In the genomic region with DNA sequence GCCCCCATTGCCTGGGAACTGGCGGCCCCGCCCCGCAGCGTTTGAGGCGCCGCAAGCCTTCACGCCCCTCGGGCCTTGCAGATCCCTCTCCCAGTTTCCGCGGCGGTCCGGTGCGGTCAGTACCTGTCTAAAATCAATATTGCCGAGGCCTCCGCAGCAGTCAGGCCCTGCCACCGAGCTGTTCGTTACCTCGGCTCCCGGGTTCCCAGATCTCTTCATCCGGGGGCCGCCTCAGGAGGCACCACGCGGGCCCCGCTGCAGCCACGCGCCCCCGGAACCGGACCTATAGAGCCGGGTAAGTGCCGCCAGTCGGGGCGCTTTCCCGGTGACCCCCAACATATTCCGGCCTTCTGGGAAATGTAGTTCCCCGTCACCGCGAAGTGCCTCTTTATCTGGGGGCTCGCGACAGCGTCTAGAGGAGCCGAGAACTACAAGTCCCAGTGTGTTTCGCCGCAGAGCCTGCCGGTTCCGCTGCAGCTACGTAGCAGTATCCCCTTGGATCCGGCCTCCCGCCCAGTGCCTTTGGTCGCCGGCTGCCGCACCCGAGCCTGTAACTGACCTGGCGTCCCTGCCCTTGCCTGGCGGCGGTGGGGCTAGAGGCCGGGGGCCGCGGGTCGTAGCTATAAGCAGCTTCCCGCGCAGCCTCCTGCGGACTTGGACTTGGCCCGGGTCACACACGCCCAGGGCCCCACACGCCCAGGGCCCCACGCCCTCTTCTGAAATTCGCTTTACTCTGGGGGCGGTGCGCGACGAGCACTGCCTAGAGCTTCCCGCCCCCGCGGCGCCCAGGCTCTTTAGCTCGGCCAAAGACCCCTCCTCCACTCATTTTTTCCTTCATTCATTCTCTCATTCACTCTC, we compare ENCODE assay signal across 1 cellular context.
A peak's percentile ranks its signal among the peaks of the same experiment; 100 is the strongest.
TF ChIP-seq lines count a peak whose summit lies in the region.

A gene with protein sequence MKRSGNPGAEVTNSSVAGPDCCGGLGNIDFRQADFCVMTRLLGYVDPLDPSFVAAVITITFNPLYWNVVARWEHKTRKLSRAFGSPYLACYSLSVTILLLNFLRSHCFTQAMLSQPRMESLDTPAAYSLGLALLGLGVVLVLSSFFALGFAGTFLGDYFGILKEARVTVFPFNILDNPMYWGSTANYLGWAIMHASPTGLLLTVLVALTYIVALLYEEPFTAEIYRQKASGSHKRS (minus strand): TSS at position 301 of the 858 bp plus-strand sequence. CDS start 82 bp downstream, at position 219.

TF ChIP-seq in HepG2, 621 proteins besides CTCF, POLR2A, EP300 and RAD21 (continued from another document and continues in another):
- TF ChIP-seq, protein P1, sequence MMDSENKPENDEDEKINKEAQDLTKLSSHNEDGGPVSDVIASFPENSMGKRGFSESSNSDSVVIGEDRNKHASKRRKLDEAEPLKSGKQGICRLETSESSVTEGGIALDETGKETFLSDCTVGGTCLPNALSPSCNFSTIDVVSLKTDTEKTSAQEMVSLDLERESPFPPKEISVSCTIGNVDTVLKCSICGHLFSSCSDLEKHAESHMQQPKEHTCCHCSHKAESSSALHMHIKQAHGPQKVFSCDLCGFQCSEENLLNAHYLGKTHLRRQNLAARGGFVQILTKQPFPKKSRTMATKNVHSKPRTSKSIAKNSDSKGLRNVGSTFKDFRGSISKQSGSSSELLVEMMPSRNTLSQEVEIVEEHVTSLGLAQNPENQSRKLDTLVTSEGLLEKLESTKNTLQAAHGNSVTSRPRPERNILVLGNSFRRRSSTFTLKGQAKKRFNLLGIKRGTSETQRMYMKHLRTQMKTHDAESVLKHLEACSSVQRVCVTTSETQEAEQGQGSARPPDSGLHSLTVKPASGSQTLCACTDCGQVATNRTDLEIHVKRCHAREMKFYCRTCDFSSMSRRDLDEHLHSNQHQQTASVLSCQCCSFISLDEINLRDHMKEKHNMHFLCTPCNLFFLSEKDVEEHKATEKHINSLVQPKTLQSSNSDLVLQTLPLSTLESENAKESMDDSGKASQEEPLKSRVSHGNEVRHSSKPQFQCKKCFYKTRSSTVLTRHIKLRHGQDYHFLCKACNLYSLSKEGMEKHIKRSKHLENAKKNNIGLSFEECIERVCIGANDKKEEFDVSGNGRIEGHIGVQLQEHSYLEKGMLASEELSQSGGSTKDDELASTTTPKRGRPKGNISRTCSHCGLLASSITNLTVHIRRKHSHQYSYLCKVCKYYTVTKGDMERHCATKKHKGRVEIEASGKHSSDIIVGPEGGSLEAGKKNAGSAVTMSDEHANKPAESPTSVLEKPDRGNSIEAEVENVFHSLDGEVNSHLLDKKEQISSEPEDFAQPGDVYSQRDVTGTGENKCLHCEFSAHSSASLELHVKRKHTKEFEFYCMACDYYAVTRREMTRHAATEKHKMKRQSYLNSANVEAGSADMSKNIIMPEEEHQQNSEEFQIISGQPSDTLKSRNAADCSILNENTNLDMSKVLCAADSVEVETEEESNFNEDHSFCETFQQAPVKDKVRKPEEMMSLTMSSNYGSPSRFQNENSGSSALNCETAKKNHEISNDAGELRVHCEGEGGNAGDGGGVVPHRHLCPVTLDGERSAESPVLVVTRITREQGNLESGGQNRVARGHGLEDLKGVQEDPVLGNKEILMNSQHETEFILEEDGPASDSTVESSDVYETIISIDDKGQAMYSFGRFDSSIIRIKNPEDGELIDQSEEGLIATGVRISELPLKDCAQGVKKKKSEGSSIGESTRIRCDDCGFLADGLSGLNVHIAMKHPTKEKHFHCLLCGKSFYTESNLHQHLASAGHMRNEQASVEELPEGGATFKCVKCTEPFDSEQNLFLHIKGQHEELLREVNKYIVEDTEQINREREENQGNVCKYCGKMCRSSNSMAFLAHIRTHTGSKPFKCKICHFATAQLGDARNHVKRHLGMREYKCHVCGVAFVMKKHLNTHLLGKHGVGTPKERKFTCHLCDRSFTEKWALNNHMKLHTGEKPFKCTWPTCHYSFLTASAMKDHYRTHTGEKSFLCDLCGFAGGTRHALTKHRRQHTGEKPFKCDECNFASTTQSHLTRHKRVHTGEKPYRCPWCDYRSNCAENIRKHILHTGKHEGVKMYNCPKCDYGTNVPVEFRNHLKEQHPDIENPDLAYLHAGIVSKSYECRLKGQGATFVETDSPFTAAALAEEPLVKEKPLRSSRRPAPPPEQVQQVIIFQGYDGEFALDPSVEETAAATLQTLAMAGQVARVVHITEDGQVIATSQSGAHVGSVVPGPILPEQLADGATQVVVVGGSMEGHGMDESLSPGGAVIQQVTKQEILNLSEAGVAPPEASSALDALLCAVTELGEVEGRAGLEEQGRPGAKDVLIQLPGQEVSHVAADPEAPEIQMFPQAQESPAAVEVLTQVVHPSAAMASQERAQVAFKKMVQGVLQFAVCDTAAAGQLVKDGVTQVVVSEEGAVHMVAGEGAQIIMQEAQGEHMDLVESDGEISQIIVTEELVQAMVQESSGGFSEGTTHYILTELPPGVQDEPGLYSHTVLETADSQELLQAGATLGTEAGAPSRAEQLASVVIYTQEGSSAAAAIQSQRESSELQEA (CRISPR knock-in tag; IDR thresholded peaks at IDR 0.05; ENCODE audit: not compliant biosample characterization): no peak
- TF ChIP-seq HNRNPH1 (optimal IDR thresholded peaks at IDR 0.05; ENCODE audit: low read depth, low read length) (no peak), ZNF672 (CRISPR knock-in tag; IDR thresholded peaks at IDR 0.05) (no peak), RARA (CRISPR knock-in tag; IDR thresholded peaks at IDR 0.05) (peak; percentile 23; the same call in 1 of the 2 replicates), PCBP2 (optimal IDR thresholded peaks at IDR 0.05; ENCODE audit: low read depth, low read length, poor library complexity, severe bottlenecking) (no peak), ZNF326 (CRISPR knock-in tag; IDR thresholded peaks at IDR 0.05; ENCODE audit: borderline replicate concordance) (no peak), MBNL3 (CRISPR knock-in tag; conservative IDR thresholded peaks at IDR 0.05) (no peak), ZNF3 (CRISPR knock-in tag; IDR thresholded peaks at IDR 0.05) (no peak), ZNF333 (CRISPR knock-in tag; IDR thresholded peaks at IDR 0.05; ENCODE audit: borderline replicate concordance) (peak; percentile 87; the same call in 1 of the 2 replicates), ZNF234 (CRISPR knock-in tag; conservative IDR thresholded peaks at IDR 0.05) (peak; percentile 72; the same call in 1 of the 2 replicates), NAIF1 (CRISPR knock-in tag; IDR thresholded peaks at IDR 0.05; ENCODE audit: borderline replicate concordance) (peak; percentile 84; the same call in 1 of the 2 replicates), ARID2 (CRISPR knock-in tag; IDR thresholded peaks at IDR 0.05; ENCODE audit: borderline replicate concordance) (no peak), GABPB1 (CRISPR knock-in tag; IDR thresholded peaks at IDR 0.05) (peak; percentile 98), ZMYM3 (CRISPR knock-in tag; IDR thresholded peaks at IDR 0.05) (peak; percentile 54; the same call in 1 of the 2 replicates), ZNF543 (CRISPR knock-in tag; IDR thresholded peaks at IDR 0.05) (peak; percentile 46), GPN1 (CRISPR knock-in tag; IDR thresholded peaks at IDR 0.05; ENCODE audit: borderline replicate concordance) (no peak), NR2C2 (CRISPR knock-in tag; IDR thresholded peaks at IDR 0.05; ENCODE audit: borderline replicate concordance) (peak; percentile 91), ARNT (IDR thresholded peaks at IDR 0.05) (no peak), GLI4 (CRISPR knock-in tag; IDR thresholded peaks at IDR 0.05; ENCODE audit: borderline replicate concordance) (peak; percentile 11; the same call in 1 of the 2 replicates)
- TF ChIP-seq, protein P2, sequence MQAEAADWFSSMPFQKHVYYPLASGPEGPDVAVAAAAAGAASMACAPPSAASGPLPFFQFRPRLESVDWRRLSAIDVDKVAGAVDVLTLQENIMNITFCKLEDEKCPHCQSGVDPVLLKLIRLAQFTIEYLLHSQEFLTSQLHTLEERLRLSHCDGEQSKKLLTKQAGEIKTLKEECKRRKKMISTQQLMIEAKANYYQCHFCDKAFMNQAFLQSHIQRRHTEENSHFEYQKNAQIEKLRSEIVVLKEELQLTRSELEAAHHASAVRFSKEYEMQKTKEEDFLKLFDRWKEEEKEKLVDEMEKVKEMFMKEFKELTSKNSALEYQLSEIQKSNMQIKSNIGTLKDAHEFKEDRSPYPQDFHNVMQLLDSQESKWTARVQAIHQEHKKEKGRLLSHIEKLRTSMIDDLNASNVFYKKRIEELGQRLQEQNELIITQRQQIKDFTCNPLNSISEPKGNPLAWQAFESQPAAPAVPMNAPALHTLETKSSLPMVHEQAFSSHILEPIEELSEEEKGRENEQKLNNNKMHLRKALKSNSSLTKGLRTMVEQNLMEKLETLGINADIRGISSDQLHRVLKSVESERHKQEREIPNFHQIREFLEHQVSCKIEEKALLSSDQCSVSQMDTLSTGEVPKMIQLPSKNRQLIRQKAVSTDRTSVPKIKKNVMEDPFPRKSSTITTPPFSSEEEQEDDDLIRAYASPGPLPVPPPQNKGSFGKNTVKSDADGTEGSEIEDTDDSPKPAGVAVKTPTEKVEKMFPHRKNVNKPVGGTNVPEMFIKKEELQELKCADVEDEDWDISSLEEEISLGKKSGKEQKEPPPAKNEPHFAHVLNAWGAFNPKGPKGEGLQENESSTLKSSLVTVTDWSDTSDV (CRISPR knock-in tag; IDR thresholded peaks at IDR 0.05): no peak
- TF ChIP-seq, protein P3, sequence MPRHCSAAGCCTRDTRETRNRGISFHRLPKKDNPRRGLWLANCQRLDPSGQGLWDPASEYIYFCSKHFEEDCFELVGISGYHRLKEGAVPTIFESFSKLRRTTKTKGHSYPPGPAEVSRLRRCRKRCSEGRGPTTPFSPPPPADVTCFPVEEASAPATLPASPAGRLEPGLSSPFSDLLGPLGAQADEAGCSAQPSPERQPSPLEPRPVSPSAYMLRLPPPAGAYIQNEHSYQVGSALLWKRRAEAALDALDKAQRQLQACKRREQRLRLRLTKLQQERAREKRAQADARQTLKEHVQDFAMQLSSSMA (CRISPR knock-in tag; IDR thresholded peaks at IDR 0.05): no peak
- TF ChIP-seq, protein P4, sequence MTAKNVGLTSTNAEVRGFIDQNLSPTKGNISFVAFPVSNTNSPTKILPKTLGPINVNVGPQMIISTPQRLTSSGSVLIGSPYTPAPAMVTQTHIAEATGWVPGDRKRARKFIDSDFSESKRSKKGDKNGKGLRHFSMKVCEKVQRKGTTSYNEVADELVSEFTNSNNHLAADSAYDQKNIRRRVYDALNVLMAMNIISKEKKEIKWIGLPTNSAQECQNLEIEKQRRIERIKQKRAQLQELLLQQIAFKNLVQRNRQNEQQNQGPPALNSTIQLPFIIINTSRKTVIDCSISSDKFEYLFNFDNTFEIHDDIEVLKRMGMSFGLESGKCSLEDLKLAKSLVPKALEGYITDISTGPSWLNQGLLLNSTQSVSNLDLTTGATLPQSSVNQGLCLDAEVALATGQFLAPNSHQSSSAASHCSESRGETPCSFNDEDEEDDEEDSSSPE (CRISPR knock-in tag; IDR thresholded peaks at IDR 0.05): peak; percentile 79
- TF ChIP-seq, protein P5, sequence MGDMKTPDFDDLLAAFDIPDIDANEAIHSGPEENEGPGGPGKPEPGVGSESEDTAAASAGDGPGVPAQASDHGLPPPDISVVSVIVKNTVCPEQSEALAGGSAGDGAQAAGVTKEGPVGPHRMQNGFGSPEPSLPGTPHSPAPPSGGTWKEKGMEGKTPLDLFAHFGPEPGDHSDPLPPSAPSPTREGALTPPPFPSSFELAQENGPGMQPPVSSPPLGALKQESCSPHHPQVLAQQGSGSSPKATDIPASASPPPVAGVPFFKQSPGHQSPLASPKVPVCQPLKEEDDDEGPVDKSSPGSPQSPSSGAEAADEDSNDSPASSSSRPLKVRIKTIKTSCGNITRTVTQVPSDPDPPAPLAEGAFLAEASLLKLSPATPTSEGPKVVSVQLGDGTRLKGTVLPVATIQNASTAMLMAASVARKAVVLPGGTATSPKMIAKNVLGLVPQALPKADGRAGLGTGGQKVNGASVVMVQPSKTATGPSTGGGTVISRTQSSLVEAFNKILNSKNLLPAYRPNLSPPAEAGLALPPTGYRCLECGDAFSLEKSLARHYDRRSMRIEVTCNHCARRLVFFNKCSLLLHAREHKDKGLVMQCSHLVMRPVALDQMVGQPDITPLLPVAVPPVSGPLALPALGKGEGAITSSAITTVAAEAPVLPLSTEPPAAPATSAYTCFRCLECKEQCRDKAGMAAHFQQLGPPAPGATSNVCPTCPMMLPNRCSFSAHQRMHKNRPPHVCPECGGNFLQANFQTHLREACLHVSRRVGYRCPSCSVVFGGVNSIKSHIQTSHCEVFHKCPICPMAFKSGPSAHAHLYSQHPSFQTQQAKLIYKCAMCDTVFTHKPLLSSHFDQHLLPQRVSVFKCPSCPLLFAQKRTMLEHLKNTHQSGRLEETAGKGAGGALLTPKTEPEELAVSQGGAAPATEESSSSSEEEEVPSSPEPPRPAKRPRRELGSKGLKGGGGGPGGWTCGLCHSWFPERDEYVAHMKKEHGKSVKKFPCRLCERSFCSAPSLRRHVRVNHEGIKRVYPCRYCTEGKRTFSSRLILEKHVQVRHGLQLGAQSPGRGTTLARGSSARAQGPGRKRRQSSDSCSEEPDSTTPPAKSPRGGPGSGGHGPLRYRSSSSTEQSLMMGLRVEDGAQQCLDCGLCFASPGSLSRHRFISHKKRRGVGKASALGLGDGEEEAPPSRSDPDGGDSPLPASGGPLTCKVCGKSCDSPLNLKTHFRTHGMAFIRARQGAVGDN (CRISPR knock-in tag; IDR thresholded peaks at IDR 0.05): peak; percentile 87
- TF ChIP-seq, protein P6, sequence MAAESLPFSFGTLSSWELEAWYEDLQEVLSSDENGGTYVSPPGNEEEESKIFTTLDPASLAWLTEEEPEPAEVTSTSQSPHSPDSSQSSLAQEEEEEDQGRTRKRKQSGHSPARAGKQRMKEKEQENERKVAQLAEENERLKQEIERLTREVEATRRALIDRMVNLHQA (CRISPR knock-in tag; IDR thresholded peaks at IDR 0.05): no peak
- TF ChIP-seq, protein P7, sequence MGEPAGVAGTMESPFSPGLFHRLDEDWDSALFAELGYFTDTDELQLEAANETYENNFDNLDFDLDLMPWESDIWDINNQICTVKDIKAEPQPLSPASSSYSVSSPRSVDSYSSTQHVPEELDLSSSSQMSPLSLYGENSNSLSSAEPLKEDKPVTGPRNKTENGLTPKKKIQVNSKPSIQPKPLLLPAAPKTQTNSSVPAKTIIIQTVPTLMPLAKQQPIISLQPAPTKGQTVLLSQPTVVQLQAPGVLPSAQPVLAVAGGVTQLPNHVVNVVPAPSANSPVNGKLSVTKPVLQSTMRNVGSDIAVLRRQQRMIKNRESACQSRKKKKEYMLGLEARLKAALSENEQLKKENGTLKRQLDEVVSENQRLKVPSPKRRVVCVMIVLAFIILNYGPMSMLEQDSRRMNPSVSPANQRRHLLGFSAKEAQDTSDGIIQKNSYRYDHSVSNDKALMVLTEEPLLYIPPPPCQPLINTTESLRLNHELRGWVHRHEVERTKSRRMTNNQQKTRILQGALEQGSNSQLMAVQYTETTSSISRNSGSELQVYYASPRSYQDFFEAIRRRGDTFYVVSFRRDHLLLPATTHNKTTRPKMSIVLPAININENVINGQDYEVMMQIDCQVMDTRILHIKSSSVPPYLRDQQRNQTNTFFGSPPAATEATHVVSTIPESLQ (CRISPR knock-in tag; conservative IDR thresholded peaks at IDR 0.05): peak; percentile 40; the same call in 1 of the 2 replicates
- TF ChIP-seq, protein P8, sequence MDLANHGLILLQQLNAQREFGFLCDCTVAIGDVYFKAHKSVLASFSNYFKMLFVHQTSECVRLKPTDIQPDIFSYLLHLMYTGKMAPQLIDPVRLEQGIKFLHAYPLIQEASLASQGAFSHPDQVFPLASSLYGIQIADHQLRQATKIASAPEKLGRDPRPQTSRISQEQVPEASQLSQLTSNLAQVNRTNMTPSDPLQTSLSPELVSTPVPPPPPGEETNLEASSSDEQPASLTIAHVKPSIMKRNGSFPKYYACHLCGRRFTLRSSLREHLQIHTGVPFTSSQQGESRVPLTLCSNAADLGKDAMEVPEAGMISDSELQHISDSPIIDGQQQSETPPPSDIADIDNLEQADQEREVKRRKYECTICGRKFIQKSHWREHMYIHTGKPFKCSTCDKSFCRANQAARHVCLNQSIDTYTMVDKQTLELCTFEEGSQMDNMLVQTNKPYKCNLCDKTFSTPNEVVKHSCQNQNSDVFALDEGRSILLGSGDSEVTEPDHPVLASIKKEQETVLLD (CRISPR knock-in tag; IDR thresholded peaks at IDR 0.05; ENCODE audit: low read depth): peak; percentile 71; the same call in 1 of the 2 replicates
